ENCODE assay signal across 20 cellular contexts in genomic region chr6:47117314-47117713, GRCh38.
A peak's percentile ranks its signal among the peaks of the same experiment; 100 is the strongest.
DNase-seq lines count a peak whose midpoint lies in the region; ATAC-seq, FAIRE-seq and TF ChIP-seq lines count a peak whose summit lies in the region.
"Had no signal": no experiment of that assay in that cellular context is flagged by ENCODE, and none has a peak within 500 bp of the region (broad histone marks: within the 10 kb centered on the region; RNA-seq: fewer than 3 reads in every experiment).

No MANE protein-coding gene starts in this region.

- H3K4me2 ChIP-seq in K562 (ENCODE audit: insufficient read depth, low read length) (no peak overlapping the region), smooth muscle cell (no peak overlapping the region)

- H4K20me1 ChIP-seq in K562 (replicated peaks; ENCODE audit: control insufficient read depth, insufficient read depth, low read length) (no peaks in the 10 kb centered on the region), smooth muscle cell (ENCODE audit: low read depth) (no peaks in the 10 kb centered on the region)

- no peaks in the 10 kb centered on the region for H3F3A ChIP-seq in smooth muscle cell (ENCODE audit: low read depth)

- CTCF ChIA-PET in K562 (lab: Yijun Ruan, JAX; ENCODE audit: low intra/inter-chr PET ratio) (no interaction called here), A673 (lab: Charles Lee) (no interaction called here)

- H3K27me3 ChIP-seq in K562 (ENCODE audit: control insufficient read depth in 2 of 2, insufficient read depth in 2 of 2, low read length in 2 of 2) (no peaks in the 10 kb centered on the region), right lobe of liver (no peaks in the 10 kb centered on the region), smooth muscle cell (ENCODE audit: low read depth) (no peaks in the 10 kb centered on the region), A673 (replicated peaks; ENCODE audit: insufficient read depth, low read depth, low read length, poor library complexity) (no peaks in the 10 kb centered on the region), SJCRH30 (no peaks in the 10 kb centered on the region)
- H3K27me3 ChIP-seq: SJSA1 had no signal

- H2AFZ ChIP-seq in K562 (ENCODE audit: low read depth, low read length): 0 out of 2 replicates have a peak overlapping the region, but pooled peaks have one; percentile 1
- peak overlapping the region; percentile 8 for H2AFZ ChIP-seq in smooth muscle cell (ENCODE audit: low read depth)

- no peak for TF ChIP-seq EP300 in K562 (IDR thresholded peaks at IDR 0.05; ENCODE audit: low read length)

- H3K4me3 ChIP-seq in K562 (no peak overlapping the region), right lobe of liver (no peak overlapping the region), smooth muscle cell (no peak overlapping the region), A673 (ENCODE audit: low read depth, low read length, poor library complexity, severe bottlenecking) (no peak overlapping the region), SJCRH30 (no peak overlapping the region)
- H3K4me3 ChIP-seq: SJSA1 had no signal

- in situ Hi-C loops in K562 (cut with MboI): no loop called here

- no peaks in the 10 kb centered on the region for H3K9me1 ChIP-seq in K562 (ENCODE audit: control insufficient read depth, insufficient read depth, low read length)

- H3K27ac ChIP-seq in K562 (ENCODE audit: extremely low read depth, low read depth, low read length) (no peak overlapping the region), right lobe of liver (no peak overlapping the region), smooth muscle cell (ENCODE audit: low read depth) (no peak overlapping the region), A673 (ENCODE audit: low read depth, low read length, poor library complexity, severe bottlenecking) (no peak overlapping the region), SJCRH30 (no peak overlapping the region)
- H3K27ac ChIP-seq: SJSA1 had no signal

- no peaks in the 10 kb centered on the region; a peak in 2 of 5 replicates for H3K4me1 ChIP-seq in K562 (replicated peaks in 1 of 2; ENCODE audit: control insufficient read depth in 2 of 2, insufficient read depth in 2 of 2, low read length in 2 of 2)
- no peaks in the 10 kb centered on the region for H3K4me1 ChIP-seq in right lobe of liver
- H3K4me1 ChIP-seq in smooth muscle cell (ENCODE audit: low read depth): no peaks in the 10 kb centered on the region
- peaks cover 3% of the 10 kb centered on the region for H3K4me1 ChIP-seq in A673 (ENCODE audit: insufficient read depth, low read length, poor library complexity, severe bottlenecking)
- no peaks in the 10 kb centered on the region; the same call in 1 of the 2 replicates for H3K4me1 ChIP-seq in SJCRH30
- H3K4me1 ChIP-seq: SJSA1 had no signal

- BruUV-seq in K562 (replicated peaks; lab: Mats Ljungman, UMichigan) (no TSS peak), A673 (replicated peaks; lab: Mats Ljungman, UMichigan) (no TSS peak)

- TF ChIP-seq CTCF in K562 (IDR thresholded peaks at IDR 0.05 in 2 of 3, conservative IDR thresholded peaks at IDR 0.05 in 1 of 3; ENCODE audit: insufficient read depth in 2 of 3, low read depth in 1 of 3, low read length in 3 of 3) (no peak), right lobe of liver (IDR thresholded peaks at IDR 0.05) (no peak), smooth muscle cell (IDR thresholded peaks at IDR 0.05; ENCODE audit: borderline replicate concordance, insufficient read depth, poor library complexity, severe bottlenecking) (no peak), A673 (conservative IDR thresholded peaks at IDR 0.05; ENCODE audit: low read depth, low read length) (no peak)

- ATAC-seq in K562: no peak
- ATAC-seq in right lobe of liver: peak in 3 of 4 donors; percentile 25 to 88 (median 36)

- no peak for FAIRE-seq in K562 (lab: Jason Lieb, UNC)

- POLR2A ChIA-PET in K562 (lab: Yijun Ruan, JAX) (interaction anchor here (1.2 kb wide), 1 partner anchor 15 kb away, joined by 4 read pairs; no protein-coding TSS in a partner anchor), A673 (lab: Charles Lee; ENCODE audit: low non-redundant PET) (no interaction called here)

- WGBS in K562 (ENCODE audit: insufficient coverage, low coverage, missing lambda C conversion rate): 52% methylated on average over 5 of the region's 5 CpGs
- WGBS in right lobe of liver (ENCODE audit: insufficient coverage, low coverage, low lambda C conversion rate, missing lambda C conversion rate): 32% methylated on average over 5 of the region's 5 CpGs
- 63% methylated on average over 5 of the region's 5 CpGs for WGBS in smooth muscle cell (ENCODE audit: low lambda C conversion rate)

- H3K9me3 ChIP-seq in K562 (replicated peaks; ENCODE audit: control insufficient read depth, insufficient read depth, low read depth, low read length) (no peaks in the 10 kb centered on the region), right lobe of liver (no peaks in the 10 kb centered on the region), smooth muscle cell (replicated peaks; ENCODE audit: low read depth) (no peaks in the 10 kb centered on the region), A673 (ENCODE audit: low read depth, low read length, poor library complexity, severe bottlenecking) (no peaks in the 10 kb centered on the region), SJCRH30 (replicated peaks) (no peaks in the 10 kb centered on the region)
- H3K9me3 ChIP-seq: SJSA1 had no signal

- DNase-seq in LoVo (ENCODE audit: low spot score): peak; percentile 54
- DNase-seq in K562 (ENCODE audit: extremely low read depth in 1 of 4, low spot score in 3 of 4): no peak
- DNase-seq in right lobe of liver: no peak
- DNase-seq in smooth muscle cell (lab: John Stamatoyannopoulos, UW; ENCODE audit: unreplicated experiment): no peak
- DNase-seq in NCI-H1048 (lab: John Stamatoyannopoulos, UW): no peak
- DNase-seq in A673 (ENCODE audit: low spot score): no peak
- no peak for DNase-seq in SJCRH30
- DNase-seq: ACHN; C1 segment of cervical spinal cord; CD8-positive, alpha-beta memory T cell; DMS79 treated with DMSO at 0.1 percent for 48 hours; HCEC 1CT; KG1; NCI-H1092 treated with DMSO at 0.1 percent for 48 hours; NCI-H2081; NCI-H2171 treated with DMSO at 0.1 percent for 48 hours; NCI-H446 treated with DMSO at 0.1 percent for 48 hours; NK-92 treated with Interleukin-12 subunit alpha and Interleukin-12 subunit beta, amount 100 ng/mL, for 24 hours; RPMI8226 had no signal

- no peak for TF ChIP-seq RAD21 in K562 (CRISPR knock-in tag; conservative IDR thresholded peaks at IDR 0.05 in 1 of 2, IDR thresholded peaks at IDR 0.05 in 1 of 2)

- H3K79me2 ChIP-seq in K562 (ENCODE audit: control insufficient read depth, insufficient read depth, low read length): no peaks in the 10 kb centered on the region
- no peaks in the 10 kb centered on the region for H3K79me2 ChIP-seq in smooth muscle cell (ENCODE audit: low read depth)

- intact Hi-C loops in K562 (cut with micrococcal nuclease): no loop called here
- intact Hi-C loops in right lobe of liver (cut with DNase I): no loop called here
- intact Hi-C loops in A673 (cut with micrococcal nuclease; ENCODE audit: unreplicated experiment): no loop called here

- no peak overlapping the region for H3K9ac ChIP-seq in K562 (ENCODE audit: insufficient read depth in 1 of 2, low read depth in 2 of 2, low read length in 2 of 2)
- no peak overlapping the region for H3K9ac ChIP-seq in smooth muscle cell (ENCODE audit: low read depth)

- TF ChIP-seq POLR2A in K562 (conservative IDR thresholded peaks at IDR 0.05): no peak
- no peak for TF ChIP-seq POLR2A in right lobe of liver (IDR thresholded peaks at IDR 0.05)

- H3K36me3 ChIP-seq in K562 (ENCODE audit: control insufficient read depth, insufficient read depth, low read length) (no peaks in the 10 kb centered on the region), right lobe of liver (no peaks in the 10 kb centered on the region), smooth muscle cell (ENCODE audit: low read depth) (no peaks in the 10 kb centered on the region), A673 (ENCODE audit: insufficient read depth, low read length, poor library complexity, severe bottlenecking) (no peaks in the 10 kb centered on the region), SJCRH30 (no peaks in the 10 kb centered on the region)
- H3K36me3 ChIP-seq: SJSA1 had no signal

TF ChIP-seq in K562, 482 proteins besides CTCF, POLR2A, EP300 and RAD21:
- TF ChIP-seq CAMTA2 (CRISPR knock-in tag; conservative IDR thresholded peaks at IDR 0.05) (no peak), CREB1 (IDR thresholded peaks at IDR 0.05) (no peak), CREB1 (CRISPR knock-in tag; IDR thresholded peaks at IDR 0.05) (no peak), RBM34 (IDR thresholded peaks at IDR 0.05; ENCODE audit: borderline replicate concordance, insufficient read depth, low read length) (no peak), ZNF140 (CRISPR knock-in tag; IDR thresholded peaks at IDR 0.05) (no peak), ATF1 (CRISPR knock-in tag; IDR thresholded peaks at IDR 0.05) (no peak), ATF1 (tag; IDR thresholded peaks at IDR 0.05) (no peak), DACH1 (IDR thresholded peaks at IDR 0.05; ENCODE audit: partially characterized antibody) (no peak), RFX1 (IDR thresholded peaks at IDR 0.05) (no peak), SMARCA5 (IDR thresholded peaks at IDR 0.05) (no peak), ZNF175 (CRISPR knock-in tag; IDR thresholded peaks at IDR 0.05; ENCODE audit: low read depth) (no peak), ZNF785 (CRISPR knock-in tag; IDR thresholded peaks at IDR 0.05) (no peak), ZNF668 (CRISPR knock-in tag; IDR thresholded peaks at IDR 0.05) (no peak), ZBTB5 (IDR thresholded peaks at IDR 0.05) (no peak), MCM5 (IDR thresholded peaks at IDR 0.05; ENCODE audit: low read depth) (no peak), SPI1 (IDR thresholded peaks at IDR 0.05; ENCODE audit: borderline replicate concordance, low read depth, low read length) (no peak), NBN (IDR thresholded peaks at IDR 0.05; ENCODE audit: low read depth) (no peak), ZFX (CRISPR knock-in tag; IDR thresholded peaks at IDR 0.05) (no peak)
